Comparison of ENCODE assay signal across 15 cellular contexts in the genomic region with DNA sequence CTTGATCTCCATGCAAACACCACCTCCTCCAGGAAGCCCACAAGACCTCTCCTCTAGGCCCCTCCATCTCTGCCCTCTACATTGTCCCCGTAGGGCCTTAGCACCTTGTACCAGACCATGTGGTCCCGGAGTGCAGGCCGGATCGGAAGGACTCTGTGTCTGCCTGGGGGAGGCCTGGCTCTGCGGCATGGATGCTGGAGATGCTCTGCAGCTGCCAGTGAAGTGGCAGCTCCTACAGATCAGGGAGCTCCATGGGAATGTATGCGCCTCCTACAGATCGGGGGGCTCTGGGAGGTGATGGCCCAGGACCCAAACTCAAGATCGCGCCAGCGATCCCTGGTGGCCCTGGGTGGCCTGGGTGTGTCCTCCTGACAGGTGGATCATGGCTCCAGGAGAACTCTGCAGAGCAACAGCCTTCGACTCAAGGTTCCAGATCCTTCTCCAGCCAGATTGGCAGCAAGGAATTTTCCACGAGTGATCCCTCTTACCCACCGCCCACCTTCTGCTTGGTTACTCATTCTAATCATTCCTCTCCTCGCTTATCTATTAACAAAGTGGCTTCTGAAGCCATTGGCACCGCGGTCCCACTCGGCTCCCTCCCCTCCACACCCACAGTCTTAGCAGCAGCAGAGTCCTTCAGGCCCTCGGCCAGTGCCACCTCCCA.
A peak's percentile ranks its signal among the peaks of the same experiment; 100 is the strongest.
DNase-seq lines count a peak whose midpoint lies in the region; ATAC-seq and TF ChIP-seq lines count a peak whose summit lies in the region.
"Had no signal": no experiment of that assay in that cellular context is flagged by ENCODE, and none has a peak within 500 bp of the region (broad histone marks: within the 10 kb centered on the region; RNA-seq: fewer than 3 reads in every experiment).

No MANE protein-coding gene starts in this region.

- peaks cover 23% of the 10 kb centered on the region for H3F3A ChIP-seq in neural progenitor cell (ENCODE audit: low read depth)

- TF ChIP-seq CTCF in left ventricle myocardium inferior (IDR thresholded peaks at IDR 0.05; ENCODE audit: borderline replicate concordance) (no peak), chondrocyte (IDR thresholded peaks at IDR 0.05) (no peak), neural progenitor cell (IDR thresholded peaks at IDR 0.05) (no peak)

- ATAC-seq in left ventricle myocardium superior (no peak), HG03280 (IDR thresholded peaks at IDR 0.05; ENCODE audit: unreplicated experiment) (no peak)
- ATAC-seq: CD8-positive, alpha-beta T cell; GM12878; HCT116 had no signal

- no peak overlapping the region for H2AFZ ChIP-seq in neural progenitor cell (replicated peaks)

- H3K27ac Mint-ChIP-seq in chondrocyte (ENCODE audit: unreplicated experiment) (no peak overlapping the region), neural progenitor cell (peak overlapping the region; percentile 76)
- H3K27ac Mint-ChIP-seq: CD8-positive, alpha-beta T cell had no signal

- peak; percentile 5 for DNase-seq in left ventricle myocardium inferior
- DNase-seq in left ventricle myocardium superior: no peak
- DNase-seq in chondrocyte (ENCODE audit: low spot score): peak; percentile 67
- no peak for DNase-seq in neural progenitor cell (ENCODE audit: low spot score)
- DNase-seq in DMS53 (lab: John Stamatoyannopoulos, UW): no peak
- DNase-seq in activated T-cell treated with anti-CD3 and anti-CD28 coated beads for 4 hours: no peak
- DNase-seq: ACHN; CD8-positive, alpha-beta T cell; COR-L47 had no signal

- H3K4me3 Mint-ChIP-seq in chondrocyte (ENCODE audit: unreplicated experiment) (no peak overlapping the region), neural progenitor cell (peak overlapping the region; percentile 52)
- H3K4me3 Mint-ChIP-seq: CD8-positive, alpha-beta T cell had no signal

- peaks cover 81% of the 10 kb centered on the region for H3K27me3 ChIP-seq in left ventricle myocardium inferior (ENCODE audit: low read depth)
- no peaks in the 10 kb centered on the region for H3K27me3 ChIP-seq in neural progenitor cell

- H3K36me3 ChIP-seq in left ventricle myocardium inferior (no peaks in the 10 kb centered on the region), neural progenitor cell (no peaks in the 10 kb centered on the region)

- H3K27ac ChIP-seq in left ventricle myocardium inferior (replicated peaks): no peak overlapping the region
- no peak overlapping the region for H3K27ac ChIP-seq in neural progenitor cell
- H3K27ac ChIP-seq: C4-2B, KMS-11 had no signal

- H3K27me3 Mint-ChIP-seq in chondrocyte (ENCODE audit: low read depth) (peaks cover 54% of the 10 kb centered on the region), neural progenitor cell (ENCODE audit: insufficient read depth, low read depth) (peaks cover 30% of the 10 kb centered on the region)

- H3K9me3 Mint-ChIP-seq in chondrocyte (ENCODE audit: low read depth) (peaks cover 3% of the 10 kb centered on the region), neural progenitor cell (peaks cover 12% of the 10 kb centered on the region)
- H3K9me3 Mint-ChIP-seq: CD8-positive, alpha-beta T cell had no signal

- no peak overlapping the region for H3K9ac ChIP-seq in neural progenitor cell
- H3K9ac ChIP-seq: KMS-11 had no signal

- no peaks in the 10 kb centered on the region for H3K4me1 Mint-ChIP-seq in chondrocyte (ENCODE audit: low read depth)
- peaks cover 53% of the 10 kb centered on the region for H3K4me1 Mint-ChIP-seq in neural progenitor cell
- H3K4me1 Mint-ChIP-seq: IgD-negative memory B cell had no signal

- no peaks in the 10 kb centered on the region for H4K20me1 ChIP-seq in neural progenitor cell (ENCODE audit: low read depth)

- no peaks in the 10 kb centered on the region for H3K36me3 Mint-ChIP-seq in chondrocyte (ENCODE audit: low read depth)
- no peaks in the 10 kb centered on the region for H3K36me3 Mint-ChIP-seq in neural progenitor cell
- H3K36me3 Mint-ChIP-seq: CD8-positive, alpha-beta T cell; IgD-negative memory B cell had no signal

- H3K4me3 ChIP-seq in left ventricle myocardium inferior (no peak overlapping the region), neural progenitor cell (no peak overlapping the region)
- H3K4me3 ChIP-seq: GM12878 had no signal

- H3K9me3 ChIP-seq in left ventricle myocardium inferior (replicated peaks): no peaks in the 10 kb centered on the region
- no peaks in the 10 kb centered on the region for H3K9me3 ChIP-seq in neural progenitor cell (ENCODE audit: low read depth)

- H3K4me1 ChIP-seq in left ventricle myocardium inferior (no peaks in the 10 kb centered on the region), neural progenitor cell (peaks cover 39% of the 10 kb centered on the region)

- H3K79me2 ChIP-seq in neural progenitor cell (ENCODE audit: low read depth): no peaks in the 10 kb centered on the region

- H3K4me2 ChIP-seq in neural progenitor cell: no peak overlapping the region
- H3K4me2 ChIP-seq: KMS-11 had no signal

- intact Hi-C loops in left ventricle myocardium inferior (cut with micrococcal nuclease): no loop called here
- intact Hi-C loops in left ventricle myocardium superior (cut with micrococcal nuclease): no loop called here

Comparison
In these comparisons a context has a peak if more than half of its experiments do, and no peak if none do; other contexts are left out.
1. DNase-seq: peak in left ventricle myocardium inferior (single experiment) and chondrocyte (single experiment); none in left ventricle myocardium superior (single experiment), neural progenitor cell (single experiment), DMS53 (single experiment) and activated T-cell treated with anti-CD3 and anti-CD28 coated beads for 4 hours (single experiment).